15 cellular contexts compared by ENCODE assay signal in genomic region chr10:17255512-17255911, GRCh38.
"Had no signal": no experiment of that assay in that cellular context is flagged by ENCODE, and none has a peak within 500 bp of the region (broad histone marks: within the 10 kb centered on the region; RNA-seq: fewer than 3 reads in every experiment).

No MANE protein-coding gene starts in this region.

- H3K27ac ChIP-seq: foreskin keratinocyte, left ventricle myocardium inferior, spleen had no signal

- H3K4me3 ChIP-seq: left ventricle myocardium inferior, spleen had no signal

- H3K9me3 ChIP-seq: left ventricle myocardium inferior had no signal

- DNase-seq: activated CD4-positive, alpha-beta T cell treated with anti-CD3 and anti-CD28 coated beads for 48 hours; activated CD8-positive, alpha-beta memory T cell treated with anti-CD3 and anti-CD28 coated beads for 24 hours; activated naive CD4-positive, alpha-beta T cell treated with Interleukin-2 at 50 U/mL for 16 hours; dermis blood vessel endothelial cell; effector memory CD8-positive, alpha-beta T cell; foreskin keratinocyte; glutamatergic neuron; hypothalamus; kidney; left ventricle myocardium inferior; nephron progenitor cell; spleen; stimulated activated naive CD8-positive, alpha-beta T cell treated with anti-CD3 and anti-CD28 coated beads, Interleukin-15, amount 100 ng/mL, for 72 hours had no signal

- H3K27me3 ChIP-seq: foreskin keratinocyte, spleen had no signal

- H3K4me1 ChIP-seq: foreskin keratinocyte had no signal

- ATAC-seq: effector memory CD8-positive, alpha-beta T cell; foreskin keratinocyte; sciatic nerve; stimulated activated naive CD8-positive, alpha-beta T cell treated with anti-CD3 and anti-CD28 coated beads, Interleukin-15, amount 100 ng/mL, for 72 hours; WTC11 had no signal

- H3K36me3 ChIP-seq: left ventricle myocardium inferior, spleen had no signal
